In genomic region chr13:113110852-113111315, GRCh38 we compare ENCODE assay signal across 10 cellular contexts. TPM values are rescaled to one million over a fixed set of nuclear protein-coding genes. Genes with fewer than 3 reads are reported as not detected.
A peak's percentile ranks its signal among the peaks of the same experiment; 100 is the strongest.
DNase-seq lines count a peak whose midpoint lies in the region; ATAC-seq and TF ChIP-seq lines count a peak whose summit lies in the region.
"Had no signal": no experiment of that assay in that cellular context is flagged by ENCODE, and none has a peak within 500 bp of the region (broad histone marks: within the 10 kb centered on the region; RNA-seq: fewer than 3 reads in every experiment).

No MANE protein-coding gene starts in this region.

- no peaks in the 10 kb centered on the region for H3K4me1 Mint-ChIP-seq in chondrocyte (ENCODE audit: low read depth)
- no peaks in the 10 kb centered on the region for H3K4me1 Mint-ChIP-seq in stimulated activated effector memory CD8-positive, alpha-beta T cell treated with anti-CD3 and anti-CD28 coated beads, Interleukin-12 subunit alpha, Interleukin-12 subunit beta, amount 100 ng/mL, for 72 hours

- H3K9me3 ChIP-seq in Peyer's patch (peaks cover 0 to 5% (median 0%) of the 10 kb centered on the region in 4 donors), right lobe of liver (no peaks in the 10 kb centered on the region)
- H3K9me3 ChIP-seq: ovary had no signal

- no peak for TF ChIP-seq POLR2A in Peyer's patch (IDR thresholded peaks at IDR 0.05)
- TF ChIP-seq POLR2A in right lobe of liver (IDR thresholded peaks at IDR 0.05): no peak

- H3K36me3 Mint-ChIP-seq in chondrocyte (ENCODE audit: low read depth): no peaks in the 10 kb centered on the region
- peaks cover 25% of the 10 kb centered on the region for H3K36me3 Mint-ChIP-seq in stimulated activated effector memory CD8-positive, alpha-beta T cell treated with anti-CD3 and anti-CD28 coated beads, Interleukin-12 subunit alpha, Interleukin-12 subunit beta, amount 100 ng/mL, for 72 hours

- H3K36me3 ChIP-seq in Peyer's patch: no peaks in the 10 kb centered on the region
- H3K36me3 ChIP-seq in right lobe of liver: peaks cover 0 to 2% (median 0%) of the 10 kb centered on the region in 4 donors
- H3K36me3 ChIP-seq: ovary had no signal

- peak overlapping the region; percentile 62 for H3K4me3 Mint-ChIP-seq in chondrocyte (ENCODE audit: unreplicated experiment)
- H3K4me3 Mint-ChIP-seq in stimulated activated effector memory CD8-positive, alpha-beta T cell treated with anti-CD3 and anti-CD28 coated beads, Interleukin-12 subunit alpha, Interleukin-12 subunit beta, amount 100 ng/mL, for 72 hours: peak overlapping the region; percentile 62

- H3K27ac ChIP-seq in Peyer's patch: no peak overlapping the region
- H3K27ac ChIP-seq in right lobe of liver: no peak overlapping the region
- H3K27ac ChIP-seq: KMS-11, ovary had no signal

- no peaks in the 10 kb centered on the region for H3K27me3 Mint-ChIP-seq in chondrocyte (ENCODE audit: low read depth)

- ATAC-seq in right lobe of liver (no peak), GM18502 (IDR thresholded peaks at IDR 0.05; ENCODE audit: poor library complexity, unreplicated experiment) (no peak)
- peak; percentile 27 for ATAC-seq in stimulated activated effector memory CD8-positive, alpha-beta T cell treated with anti-CD3 and anti-CD28 coated beads, Interleukin-12 subunit alpha, Interleukin-12 subunit beta, amount 100 ng/mL, for 72 hours

- intact Hi-C loops in right lobe of liver (cut with DNase I): no loop called here

- DNase-seq in Peyer's patch: peak in 2 of 3 donors; percentile 26 to 28
- peak; percentile 79 for DNase-seq in chondrocyte (ENCODE audit: low spot score)
- DNase-seq in right lobe of liver: peak; percentile 14 to 45 (median 37)
- DNase-seq in stimulated activated effector memory CD8-positive, alpha-beta T cell treated with anti-CD3 and anti-CD28 coated beads, Interleukin-12 subunit alpha, Interleukin-12 subunit beta, amount 100 ng/mL, for 72 hours (ENCODE audit: low spot score in 2 of 2): no peak
- DNase-seq in occipital lobe (lab: John Stamatoyannopoulos, UW): no peak
- no peak for DNase-seq in SKM-1 (lab: John Stamatoyannopoulos, UW; ENCODE audit: unreplicated experiment)
- no peak for DNase-seq in EL

- H3K9me3 Mint-ChIP-seq in chondrocyte (ENCODE audit: low read depth): no peaks in the 10 kb centered on the region
- no peaks in the 10 kb centered on the region for H3K9me3 Mint-ChIP-seq in stimulated activated effector memory CD8-positive, alpha-beta T cell treated with anti-CD3 and anti-CD28 coated beads, Interleukin-12 subunit alpha, Interleukin-12 subunit beta, amount 100 ng/mL, for 72 hours

- H3K27me3 ChIP-seq in Peyer's patch (peaks cover 0 to 18% of the 10 kb centered on the region in 2 donors), right lobe of liver (no peaks in the 10 kb centered on the region)
- H3K27me3 ChIP-seq: ovary had no signal

- H3K4me3 ChIP-seq in Peyer's patch: peak overlapping the region; percentile 24 to 43 (median 38)
- H3K4me3 ChIP-seq in right lobe of liver: peak overlapping the region; percentile 20 to 39 (median 23)

- TF ChIP-seq CTCF in Peyer's patch (IDR thresholded peaks at IDR 0.05) (no peak), chondrocyte (IDR thresholded peaks at IDR 0.05) (no peak), right lobe of liver (IDR thresholded peaks at IDR 0.05) (no peak)

- 50% methylated on average over 2 of the region's 49 CpGs for WGBS in right lobe of liver (ENCODE audit: insufficient coverage, low coverage, low lambda C conversion rate, missing lambda C conversion rate)

- H3K27ac Mint-ChIP-seq in chondrocyte (ENCODE audit: unreplicated experiment): no peak overlapping the region
- H3K27ac Mint-ChIP-seq in stimulated activated effector memory CD8-positive, alpha-beta T cell treated with anti-CD3 and anti-CD28 coated beads, Interleukin-12 subunit alpha, Interleukin-12 subunit beta, amount 100 ng/mL, for 72 hours: no peak overlapping the region

- H3K4me1 ChIP-seq in Peyer's patch (peaks cover 0 to 17% (median 0%) of the 10 kb centered on the region in 4 donors), right lobe of liver (no peaks in the 10 kb centered on the region)

RNA-seq across cellular contexts. Expression of gene F7, which starts 5.3 kb away (rescaled TPM):
- total RNA-seq in Peyer's patch (1 to 10 TPM in 2 of 4 donors, not detected in 2; 1.9 to 2.9 TPM), chondrocyte (0.34 to 0.85 TPM (median 0.60 TPM) in 3 replicates), right lobe of liver (100 to 1,000 TPM in 2 of 6 experiments, 10 to 100 TPM in 4; 42.9 to 147 (median 84.2) TPM), occipital lobe (0.16 TPM)

RNA-seq across cellular contexts. Expression of gene F10, which starts 11.7 kb away (rescaled TPM):
- total RNA-seq in Peyer's patch (10 to 100 TPM in 3 of 4 donors, 1 to 10 TPM in 1; 4.1 to 22.5 (median 11.8) TPM), chondrocyte (1.9 to 2.0 TPM in 2 of 3 replicates, not detected in the other), right lobe of liver (100 to 1,000 TPM; 108 to 157 (median 132) TPM), occipital lobe (0.62 TPM)

RNA-seq across cellular contexts. Expression of gene PROZ, which starts 47.6 kb away (rescaled TPM):
- total RNA-seq in Peyer's patch (under 1 TPM in 1 of 4 donors, not detected in 3; 0.53 TPM), chondrocyte (not detected in 3 replicates), right lobe of liver (10 to 100 TPM; 11.2 to 71.2 (median 56.9) TPM), occipital lobe (not detected)
- total RNA-seq: ovary had no signal

Comparison
In these comparisons a context has a peak if more than half of its experiments do, and no peak if none do; other contexts are left out.
1. DNase-seq: peak in Peyer's patch (2 of 3), chondrocyte (single experiment) and right lobe of liver (3 of 3); none in stimulated activated effector memory CD8-positive, alpha-beta T cell treated with anti-CD3 and anti-CD28 coated beads, Interleukin-12 subunit alpha, Interleukin-12 subunit beta, amount 100 ng/mL, for 72 hours (0 of 2), occipital lobe (single experiment), SKM-1 (single experiment) and EL (single experiment).
2. RNA of gene F7, which starts 5.3 kb away (total RNA-seq): 42.9 to 147 TPM in right lobe of liver; 1.9 to 2.9 TPM in Peyer's patch, 0.34 to 0.85 TPM in chondrocyte and 0.16 TPM in occipital lobe (single experiment); every median in the first group is over 10 times any median in the second.
3. RNA of gene F10, which starts 11.7 kb away (total RNA-seq): 108 to 157 TPM in right lobe of liver; 4.1 to 22.5 TPM in Peyer's patch, 1.9 to 2.0 TPM in chondrocyte and 0.62 TPM in occipital lobe (single experiment); every median in the first group is over 4 times any median in the second.
4. RNA of gene PROZ, which starts 47.6 kb away (total RNA-seq): 11.2 to 71.2 TPM in right lobe of liver; 0.53 TPM in Peyer's patch, not detected in chondrocyte and not detected in occipital lobe (single experiment); every median in the first group is over 4 times any median in the second.